7 cellular contexts compared by ENCODE assay signal in the genomic region with DNA sequence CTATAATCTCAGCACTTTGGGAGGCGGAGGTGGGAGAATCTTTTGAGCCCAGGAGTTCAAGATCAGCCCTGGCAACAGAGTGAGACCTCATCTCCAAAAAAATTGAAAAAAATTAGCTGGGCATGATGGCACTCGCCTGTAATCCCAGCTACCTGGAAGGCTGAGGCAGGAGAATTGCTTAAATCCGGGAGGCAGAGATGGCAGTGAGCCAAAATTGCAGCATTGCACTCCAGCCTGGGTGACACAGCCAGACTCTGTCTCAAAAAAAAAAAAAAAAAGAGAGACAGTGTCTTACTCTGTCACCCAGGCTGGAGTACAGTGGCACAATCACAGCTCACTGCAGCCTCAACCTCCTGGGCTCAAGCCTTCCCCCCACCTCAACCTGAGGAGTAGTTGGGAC. TPM values are rescaled to one million over a fixed set of nuclear protein-coding genes. Genes with fewer than 3 reads are reported as not detected.
DNase-seq lines count a peak whose midpoint lies in the region; ATAC-seq, FAIRE-seq and TF ChIP-seq lines count a peak whose summit lies in the region.
"Not testable (repeated sequence)": the region's sequence is repeated elsewhere in the genome, so short reads cannot be mapped to it uniquely, and the experiment has no call there.

No MANE protein-coding gene starts in this region.

- H2AFZ ChIP-seq in GM23248; HepG2 (ENCODE audit: low read length): not testable (repeated sequence)

- H3K9ac ChIP-seq in GM23248; HepG2 (ENCODE audit: insufficient read depth, low read depth, low read length): not testable (repeated sequence)

- peaks cover 12% of the 10 kb centered on the region for H3K4me1 Mint-ChIP-seq in Calu3 (ENCODE audit: low read depth, unreplicated experiment)

- intact Hi-C loops in Calu3 (cut with micrococcal nuclease; ENCODE audit: unreplicated experiment); HepG2 (cut with micrococcal nuclease; ENCODE audit: unreplicated experiment): not testable (repeated sequence)

- CTCF ChIA-PET in Calu3 (lab: Charles Lee), result interaction anchor here (0.6 to 1.2 kb wide), 4 partner anchors 9 to 1213 kb away, joined by 3 to 7 read pairs (median 4); no protein-coding TSS in a partner anchor
- CTCF ChIA-PET in HepG2 (lab: Yijun Ruan, JAX; ENCODE audit: low intra/inter-chr PET ratio, low total read pairs), result not testable (repeated sequence)

- H4K20me1 ChIP-seq in GM23248 (ENCODE audit: insufficient read depth); HepG2 (ENCODE audit: insufficient read depth, low read length): not testable (repeated sequence)

- in situ Hi-C loops in GM23248 (cut with MboI); HepG2 (cut with HindIII; ENCODE audit: extremely low pct_ligation_motif_present, low pct_unique_long_range_greater_than_20kb): not testable (repeated sequence)

- DNase-seq in Calu3 (peak; percentile 50), GM23248 (peak; percentile 28), NCI-H2029 (lab: John Stamatoyannopoulos, UW) (peak; percentile 41), NCI-H510A treated with DMSO at 0.1 percent for 48 hours (lab: John Stamatoyannopoulos, UW) (peak; percentile 14), cardiac fibroblast (ENCODE audit: low read depth in 2 of 2) (peak; percentile 4 to 12), HepG2 (ENCODE audit: low spot score) (peak; percentile 44)
- DNase-seq in RWPE2 (ENCODE audit: low spot score), result not testable (repeated sequence)

- TF ChIP-seq POLR2A in HepG2 (IDR thresholded peaks at IDR 0.05; ENCODE audit: insufficient read depth in 1 of 2, low read depth in 2 of 2, low read length in 2 of 2), result not testable (repeated sequence)

- H3F3A ChIP-seq in GM23248 (ENCODE audit: insufficient read depth), result not testable (repeated sequence)

- H3K4me1 ChIP-seq in GM23248 (ENCODE audit: insufficient read depth); HepG2 (ENCODE audit: insufficient read depth, low read length): not testable (repeated sequence)
- H3K4me1 ChIP-seq in RWPE2 (ENCODE audit: insufficient read depth, poor library complexity, severe bottlenecking), result peaks cover 27% of the 10 kb centered on the region

- H3K4me2 ChIP-seq in GM23248 (ENCODE audit: unreplicated experiment); HepG2 (ENCODE audit: low read depth, low read length): not testable (repeated sequence)

- H3K27ac ChIP-seq in GM23248; HepG2 (ENCODE audit: extremely low read length, insufficient read depth, low read length): not testable (repeated sequence)
- peak overlapping the region; percentile 81 for H3K27ac ChIP-seq in RWPE2 (ENCODE audit: poor library complexity, severe bottlenecking)

- H3K4me3 Mint-ChIP-seq in Calu3 (ENCODE audit: low read depth, unreplicated experiment), result not testable (repeated sequence)

- not testable (repeated sequence) for H3K36me3 Mint-ChIP-seq in Calu3 (ENCODE audit: insufficient read depth, unreplicated experiment)

- H3K9me2 ChIP-seq in GM23248 (ENCODE audit: insufficient read depth), result not testable (repeated sequence)

- not testable (repeated sequence) for H3K4me3 ChIP-seq in GM23248; RWPE2 (ENCODE audit: severe bottlenecking); cardiac fibroblast (replicated peaks in 1 of 2; ENCODE audit: low read depth in 2 of 2, low read length in 2 of 2); HepG2 (replicated peaks in 1 of 3; ENCODE audit: insufficient read depth in 1 of 3, low read depth in 2 of 3, low read length in 3 of 3)

- TF ChIP-seq EP300 in HepG2 (IDR thresholded peaks at IDR 0.05; ENCODE audit: low read depth in 2 of 2, low read length in 2 of 2); HepG2 (CRISPR knock-in tag; IDR thresholded peaks at IDR 0.05; ENCODE audit: borderline replicate concordance): not testable (repeated sequence)

- POLR2A ChIA-PET in HepG2 (lab: Yijun Ruan, JAX), result interaction anchor here (1.2 kb wide), 1 partner anchor 98 kb away, joined by 4 read pairs; the partner anchor contains the start of gene ZBTB9

- not testable (repeated sequence) for H3K79me2 ChIP-seq in GM23248 (ENCODE audit: insufficient read depth); HepG2 (ENCODE audit: insufficient read depth, low read length)

- peak; percentile 74 for FAIRE-seq in HepG2 (lab: Jason Lieb, UNC)

- ATAC-seq in RWPE2 (ENCODE audit: low read depth), result peak; percentile 40
- peak; percentile 60; the same call in 2 of the 3 replicates for ATAC-seq in HepG2

- H3K9me3 ChIP-seq in GM23248 (ENCODE audit: low read depth); RWPE2 (ENCODE audit: severe bottlenecking); HepG2 (ENCODE audit: low read length): not testable (repeated sequence)

- H3K27ac Mint-ChIP-seq in Calu3 (ENCODE audit: unreplicated experiment), result not testable (repeated sequence)

- not testable (repeated sequence) for H3K27me3 ChIP-seq in GM23248 (replicated peaks; ENCODE audit: insufficient read depth); RWPE2 (ENCODE audit: insufficient read depth, poor library complexity, severe bottlenecking); HepG2 (ENCODE audit: control insufficient read depth in 1 of 2, insufficient read depth in 2 of 2, low read length in 2 of 2)

- TF ChIP-seq CTCF in Calu3 (IDR thresholded peaks at IDR 0.05; ENCODE audit: unreplicated experiment); RWPE2 (IDR thresholded peaks at IDR 0.05; ENCODE audit: poor library complexity, severe bottlenecking); cardiac fibroblast (IDR thresholded peaks at IDR 0.05; ENCODE audit: low read depth, low read length); HepG2 (CRISPR knock-in tag; IDR thresholded peaks at IDR 0.05): not testable (repeated sequence)

- not testable (repeated sequence) for TF ChIP-seq RAD21 in HepG2 (CRISPR knock-in tag; IDR thresholded peaks at IDR 0.05)

- not testable (repeated sequence) for H3K9me3 Mint-ChIP-seq in Calu3 (ENCODE audit: low read depth, unreplicated experiment)

- H3K36me3 ChIP-seq in GM23248 (ENCODE audit: low read depth); RWPE2 (ENCODE audit: low read depth); HepG2 (replicated peaks in 1 of 2; ENCODE audit: control insufficient read depth in 1 of 2, insufficient read depth in 2 of 2, low read length in 2 of 2): not testable (repeated sequence)

- WGBS in GM23248 (ENCODE audit: low coverage in 1 of 2, low lambda C conversion rate in 2 of 2, missing lambda C conversion rate in 2 of 2), 2 experiments, result 53 to 54% methylated on average over 3 of the region's 3 CpGs
- WGBS in HepG2 (ENCODE audit: low lambda C conversion rate), result 30% methylated on average over 3 of the region's 3 CpGs

- not testable (repeated sequence) for H3K27me3 Mint-ChIP-seq in Calu3 (ENCODE audit: unreplicated experiment)

- BruUV-seq in Calu3 (replicated peaks; lab: Mats Ljungman, UMichigan); HepG2 (replicated peaks; lab: Mats Ljungman, UMichigan): not testable (repeated sequence)

TF ChIP-seq in HepG2, 621 proteins besides CTCF, POLR2A, EP300 and RAD21:
- TF ChIP-seq ZNF441 (CRISPR knock-in tag; IDR thresholded peaks at IDR 0.05; ENCODE audit: borderline replicate concordance) (peak; percentile 93), ZNF362 (CRISPR knock-in tag; IDR thresholded peaks at IDR 0.05; ENCODE audit: borderline replicate concordance) (peak; percentile 77; the same call in 1 of the 2 replicates), CEBPB (IDR thresholded peaks at IDR 0.05; ENCODE audit: borderline replicate concordance, low read depth, low read length) (peak; percentile 19; the same call in 1 of the 2 replicates)

RNA-seq across cellular contexts. Expression of gene BAK1, which starts 27.2 kb away (rescaled TPM):
- total RNA-seq in Calu3 (2022) (31.6 and 44.1 TPM in 2 replicates), HepG2 (2016; rRNA removed; fragmentation: Illumina TruSeq; extraction: Trizol) (23.8 and 25.9 TPM in 2 replicates)
- total RNA-seq in GM23248 (2014; rRNA removed; shearing (Covaris generic)), result 18.8 and 22.5 TPM in 2 replicates
- polyA plus RNA-seq in GM23248 (2016; fragmentation: Nextera tagmentation; extraction: Ambion mirVana) (30.7 and 37.1 TPM in 2 replicates), HepG2 (2011; rRNA removed) (15.0 and 22.2 TPM in 2 replicates)
- 16.2 and 22.7 TPM in 2 replicates for total RNA-seq in HepG2 (2016; cell fraction: cytosol; rRNA removed; fragmentation: Illumina TruSeq; extraction: Trizol; ENCODE audit: low read depth)
- total RNA-seq in HepG2 (2016; cell fraction: insoluble cytoplasmic fraction; rRNA removed; fragmentation: Illumina TruSeq; extraction: Trizol), result 24.2 and 26.8 TPM in 2 replicates
- 40.6 and 46.1 TPM in 2 replicates for total RNA-seq in HepG2 (2016; cell fraction: membrane; rRNA removed; fragmentation: Illumina TruSeq; extraction: Trizol)
- 11.2 and 14.0 TPM in 2 replicates for total RNA-seq in HepG2 (2016; cell fraction: nucleus; rRNA removed; fragmentation: Illumina TruSeq; extraction: Trizol)
- polyA plus RNA-seq in HepG2 (2011; cell fraction: cytosol; rRNA removed), result 19.9 and 23.5 TPM in 2 replicates
- 13.5 and 15.1 TPM in 2 replicates for polyA plus RNA-seq in HepG2 (2011; cell fraction: nucleus; rRNA removed)
- 10.2 and 16.3 TPM in 2 replicates for polyA plus RNA-seq in HepG2 (2012)
- 21.1 and 27.3 TPM in 2 replicates for polyA plus RNA-seq in HepG2 (2016; cell fraction: cytosol; fragmentation: Illumina TruSeq; extraction: Trizol; ENCODE audit: low read depth)
- 25.7 and 28.6 TPM in 2 replicates for polyA plus RNA-seq in HepG2 (2016; cell fraction: insoluble cytoplasmic fraction; fragmentation: Illumina TruSeq; extraction: Trizol; ENCODE audit: low read depth)
- 36.0 and 39.7 TPM in 2 replicates for polyA plus RNA-seq in HepG2 (2016; cell fraction: membrane; fragmentation: Illumina TruSeq; extraction: Trizol; ENCODE audit: low read depth)
- 24.6 and 25.1 TPM in 2 replicates for polyA plus RNA-seq in HepG2 (2016; cell fraction: nucleus; fragmentation: Illumina TruSeq; extraction: Trizol; ENCODE audit: insufficient read depth, low read depth)
- polyA minus RNA-seq in HepG2 (2011; rRNA and poly(A)+ RNA removed; ENCODE audit: low replicate concordance), result 38.8 and 50.3 TPM in 2 replicates
- polyA minus RNA-seq in HepG2 (2011; cell fraction: cytosol; rRNA and poly(A)+ RNA removed), result 14.0 and 16.7 TPM in 2 replicates
- polyA minus RNA-seq in HepG2 (2011; cell fraction: nucleus; rRNA and poly(A)+ RNA removed), result 7.6 and 8.2 TPM in 2 replicates
